ENCODE assay signal across 20 cellular contexts in genomic region chr6:3545156-3545555, GRCh38.
"Had no signal": no experiment of that assay in that cellular context is flagged by ENCODE, and none has a peak within 500 bp of the region (broad histone marks: within the 10 kb centered on the region; RNA-seq: fewer than 3 reads in every experiment).

No MANE protein-coding gene starts in this region.

- H3K4me1 ChIP-seq: esophagus muscularis mucosa, gastrocnemius medialis, pancreas, tibial artery, upper lobe of right lung, vagina had no signal

- H3K27me3 ChIP-seq: dorsolateral prefrontal cortex, esophagus muscularis mucosa, gastrocnemius medialis, neural progenitor cell, pancreas, tibial artery, upper lobe of right lung, vagina had no signal

- H3K4me3 ChIP-seq: dorsolateral prefrontal cortex, esophagus muscularis mucosa, gastrocnemius medialis, mucosa of descending colon, neural progenitor cell, pancreas, tibial artery, upper lobe of right lung, vagina had no signal

- H3K9me3 ChIP-seq: esophagus muscularis mucosa, gastrocnemius medialis, mucosa of descending colon, pancreas, tibial artery, upper lobe of right lung, vagina had no signal

- ATAC-seq: gastrocnemius medialis; left lobe of liver; mucosa of descending colon; natural killer cell treated with Interleukin-12 subunit alpha and Interleukin-12 subunit beta and Interleukin-15 and Interleukin-18, amount 100 ng/mL, for 72 hours; pancreas; right cardiac atrium; stimulated activated memory B cell treated with anti-CD40 and anti-IgM and Interleukin-4, amounts not matched to agents 10 μg/mL and 1 μg/mL and 100 μg/mL, for 72 hours; upper lobe of right lung had no signal

- H3K27ac ChIP-seq: dorsolateral prefrontal cortex, epithelial cell of prostate, esophagus muscularis mucosa, gastrocnemius medialis, neural progenitor cell, pancreas, tibial artery, upper lobe of right lung, vagina had no signal

- H3K36me3 ChIP-seq: esophagus muscularis mucosa, gastrocnemius medialis, neural progenitor cell, pancreas, tibial artery, upper lobe of right lung, vagina had no signal

- DNase-seq: cortex of kidney; dorsolateral prefrontal cortex; effector memory CD4-positive, alpha-beta T cell; gastrocnemius medialis; mucosa of descending colon; nucleus accumbens; pancreas; right cardiac atrium; stimulated activated CD4-positive, alpha-beta T cell treated with anti-CD3 and anti-CD28 coated beads, Interleukin-15, amount 100 ng/mL, for 24 hours; stimulated activated CD4-positive, alpha-beta T cell treated with anti-CD3 and anti-CD28 coated beads, Interleukin-1b, Interleukin-23, amount 100 ng/mL, for 48 hours; stimulated activated CD4-positive, alpha-beta T cell treated with anti-CD3 and anti-CD28 coated beads, Interleukin-4, amount 100 ng/mL, for 24 hours; tibial artery; upper lobe of right lung had no signal
